In the genomic region with DNA sequence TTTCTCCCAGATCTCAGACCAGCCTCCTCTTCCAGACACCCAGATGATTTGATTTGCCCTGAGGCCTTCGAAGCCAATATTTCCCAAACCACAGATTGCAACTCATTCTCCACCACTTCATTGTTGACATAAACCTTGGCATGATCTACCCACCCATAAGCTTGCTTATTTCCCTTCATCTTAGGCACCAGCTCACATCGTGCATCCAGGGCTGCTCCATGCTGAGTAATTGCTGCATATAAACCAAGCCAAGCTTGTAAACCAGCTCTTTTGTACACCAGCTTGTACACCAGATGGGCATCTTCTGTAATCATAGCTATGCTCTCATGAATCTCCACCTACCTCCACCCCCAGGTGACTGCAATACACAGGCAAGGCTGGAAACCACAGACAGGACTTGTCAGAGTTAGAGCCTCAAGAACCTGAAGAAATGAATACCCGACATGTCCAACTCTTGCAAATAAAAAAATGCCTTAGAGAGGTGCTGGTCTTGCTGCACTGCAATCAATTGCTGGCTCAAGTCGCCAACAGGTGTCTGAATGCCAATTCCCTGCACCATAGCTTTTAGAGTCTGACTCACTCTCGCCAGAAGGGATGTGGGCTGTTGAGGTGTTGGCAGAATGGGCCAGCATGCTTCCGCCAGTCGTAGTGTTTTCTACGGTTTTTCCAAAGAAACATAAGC, we compare ENCODE assay signal across 11 cellular contexts. TPM values are rescaled to one million over a fixed set of nuclear protein-coding genes. Genes with fewer than 3 reads are reported as not detected.
DNase-seq lines count a peak whose midpoint lies in the region; ATAC-seq and TF ChIP-seq lines count a peak whose summit lies in the region.
"Had no signal": no experiment of that assay in that cellular context is flagged by ENCODE, and none has a peak within 500 bp of the region (broad histone marks: within the 10 kb centered on the region; RNA-seq: fewer than 3 reads in every experiment).

No MANE protein-coding gene starts in this region.

- peak in 2 of 3 donors; percentile 33 to 74 for DNase-seq in CD4-positive, CD25-positive, alpha-beta regulatory T cell
- DNase-seq in NCI-H446 (lab: John Stamatoyannopoulos, UW) (peak; percentile 3 to 65), immature natural killer cell (peak; percentile 37 to 47 (median 39)), cortex of kidney (lab: John Stamatoyannopoulos, UW) (no peak), Caco-2 (no peak), iPS-NIHi11 (ENCODE audit: low spot score) (no peak)
- peak; percentile 28 for DNase-seq in activated T-helper 1 cell treated with anti-CD3 and anti-CD28 coated beads, Interleukin-12 subunit alpha, Interleukin-12 subunit beta, Interleukin-2, Interleukin-4 antibody, amounts not matched to agents 30 ng/mL and 10 ng/mL and 1 ng/mL, durations not matched to agents 14 hours and 24 hours and 36 hours (ENCODE audit: low spot score)
- DNase-seq: Calu3, NCI-H1105 had no signal

- H3K27ac Mint-ChIP-seq in CD4-positive, CD25-positive, alpha-beta regulatory T cell = peak overlapping the region; percentile 89 to 94 (median 90)
- peak overlapping the region; percentile 13 for H3K27ac Mint-ChIP-seq in activated T-helper 1 cell treated with anti-CD3 and anti-CD28 coated beads, Interleukin-12 subunit alpha, Interleukin-12 subunit beta, Interleukin-2, Interleukin-4 antibody, amounts not matched to agents 30 ng/mL and 10 ng/mL and 1 ng/mL, durations not matched to agents 14 hours and 24 hours and 36 hours
- H3K27ac Mint-ChIP-seq in immature natural killer cell = peak overlapping the region in 5 of 6 donors; percentile 7 to 73 (median 41)
- no peak overlapping the region for H3K27ac Mint-ChIP-seq in Caco-2 (ENCODE audit: unreplicated experiment)

- peaks cover 29 to 93% (median 69%) of the 10 kb centered on the region in 4 donors for H3K4me1 Mint-ChIP-seq in CD4-positive, CD25-positive, alpha-beta regulatory T cell
- peaks cover 79% of the 10 kb centered on the region for H3K4me1 Mint-ChIP-seq in activated T-helper 1 cell treated with anti-CD3 and anti-CD28 coated beads, Interleukin-12 subunit alpha, Interleukin-12 subunit beta, Interleukin-2, Interleukin-4 antibody, amounts not matched to agents 30 ng/mL and 10 ng/mL and 1 ng/mL, durations not matched to agents 14 hours and 24 hours and 36 hours (ENCODE audit: low read depth)
- H3K4me1 Mint-ChIP-seq in immature natural killer cell (peaks cover 65 to 72% of the 10 kb centered on the region in 2 donors), Caco-2 (ENCODE audit: low read depth, unreplicated experiment) (no peaks in the 10 kb centered on the region)

- H3K27ac ChIP-seq in CD4-positive, CD25-positive, alpha-beta regulatory T cell (ENCODE audit: insufficient read depth, low read length, poor library complexity, severe bottlenecking) = peak overlapping the region; percentile 81
- H3K27ac ChIP-seq: parathyroid adenoma had no signal

- TF ChIP-seq CTCF in Caco-2 (IDR thresholded peaks at IDR 0.05; ENCODE audit: insufficient read depth in 1 of 2, low read depth in 1 of 2, low read length in 1 of 2, severe bottlenecking in 1 of 2, unreplicated experiment in 1 of 2) = no peak

- BruUV-seq in Caco-2 (replicated peaks; lab: Mats Ljungman, UMichigan) = no TSS peak

- peaks cover 0 to 11% (median 2%) of the 10 kb centered on the region in 7 donors for H3K9me3 Mint-ChIP-seq in CD4-positive, CD25-positive, alpha-beta regulatory T cell
- H3K9me3 Mint-ChIP-seq in activated T-helper 1 cell treated with anti-CD3 and anti-CD28 coated beads, Interleukin-12 subunit alpha, Interleukin-12 subunit beta, Interleukin-2, Interleukin-4 antibody, amounts not matched to agents 30 ng/mL and 10 ng/mL and 1 ng/mL, durations not matched to agents 14 hours and 24 hours and 36 hours = peaks cover 15% of the 10 kb centered on the region
- peaks cover 0 to 5% (median 0%) of the 10 kb centered on the region in 6 donors for H3K9me3 Mint-ChIP-seq in immature natural killer cell
- H3K9me3 Mint-ChIP-seq in Caco-2 (ENCODE audit: unreplicated experiment) = peaks cover 15% of the 10 kb centered on the region

- peak overlapping the region; percentile 71 for H3K4me3 ChIP-seq in CD4-positive, CD25-positive, alpha-beta regulatory T cell (ENCODE audit: low read depth, low read length)
- H3K4me3 ChIP-seq in Caco-2 (ENCODE audit: low read depth, low read length) = no peak overlapping the region

- H3K9me3 ChIP-seq in CD4-positive, CD25-positive, alpha-beta regulatory T cell (ENCODE audit: control insufficient read depth in 2 of 2, low read length in 2 of 2) = peaks cover 0 to 3% of the 10 kb centered on the region in 2 experiments
- H3K9me3 ChIP-seq in Caco-2 = no peaks in the 10 kb centered on the region; the same call in 1 of the 2 replicates

- H3K4me1 ChIP-seq in CD4-positive, CD25-positive, alpha-beta regulatory T cell (ENCODE audit: control insufficient read depth, insufficient read depth, low read length, poor library complexity, severe bottlenecking) = peaks cover 72% of the 10 kb centered on the region
- H3K4me1 ChIP-seq in Caco-2 = no peaks in the 10 kb centered on the region
- H3K4me1 ChIP-seq: parathyroid adenoma had no signal

- peak; percentile 32 to 47 for ATAC-seq in CD4-positive, CD25-positive, alpha-beta regulatory T cell (ENCODE audit: low read depth in 2 of 2)
- no peak for ATAC-seq in HG03520 (IDR thresholded peaks at IDR 0.05; ENCODE audit: unreplicated experiment)

- peak overlapping the region; percentile 51 to 72 (median 64) for H3K4me3 Mint-ChIP-seq in CD4-positive, CD25-positive, alpha-beta regulatory T cell
- peak overlapping the region; percentile 61 for H3K4me3 Mint-ChIP-seq in activated T-helper 1 cell treated with anti-CD3 and anti-CD28 coated beads, Interleukin-12 subunit alpha, Interleukin-12 subunit beta, Interleukin-2, Interleukin-4 antibody, amounts not matched to agents 30 ng/mL and 10 ng/mL and 1 ng/mL, durations not matched to agents 14 hours and 24 hours and 36 hours
- H3K4me3 Mint-ChIP-seq in immature natural killer cell = peak overlapping the region; percentile 22 to 68 (median 56)
- no peak overlapping the region for H3K4me3 Mint-ChIP-seq in Caco-2 (ENCODE audit: unreplicated experiment)

- POLR2A ChIA-PET in Caco-2 (lab: Charles Lee) = no interaction called here

- H3K27me3 ChIP-seq in CD4-positive, CD25-positive, alpha-beta regulatory T cell (ENCODE audit: control insufficient read depth, insufficient read depth, low read length) = no peaks in the 10 kb centered on the region
- H3K27me3 ChIP-seq in Caco-2 (replicated peaks; ENCODE audit: control insufficient read depth, insufficient read depth, low read length) = no peaks in the 10 kb centered on the region; the same call in 1 of the 2 replicates

- no peaks in the 10 kb centered on the region for H3K36me3 ChIP-seq in CD4-positive, CD25-positive, alpha-beta regulatory T cell (ENCODE audit: control insufficient read depth, insufficient read depth, low read length)
- no peaks in the 10 kb centered on the region for H3K36me3 ChIP-seq in Caco-2 (ENCODE audit: control insufficient read depth, insufficient read depth, low read length)

- no peaks in the 10 kb centered on the region for H3K27me3 Mint-ChIP-seq in CD4-positive, CD25-positive, alpha-beta regulatory T cell
- H3K27me3 Mint-ChIP-seq in activated T-helper 1 cell treated with anti-CD3 and anti-CD28 coated beads, Interleukin-12 subunit alpha, Interleukin-12 subunit beta, Interleukin-2, Interleukin-4 antibody, amounts not matched to agents 30 ng/mL and 10 ng/mL and 1 ng/mL, durations not matched to agents 14 hours and 24 hours and 36 hours (ENCODE audit: insufficient read depth) = no peaks in the 10 kb centered on the region
- H3K27me3 Mint-ChIP-seq in immature natural killer cell (ENCODE audit: low read depth in 3 of 3) (peaks cover 1 to 3% (median 3%) of the 10 kb centered on the region in 3 donors), Caco-2 (ENCODE audit: insufficient read depth, unreplicated experiment) (peaks cover 12% of the 10 kb centered on the region)

- peaks cover 35% of the 10 kb centered on the region for H3K36me3 Mint-ChIP-seq in CD4-positive, CD25-positive, alpha-beta regulatory T cell
- peaks cover 43% of the 10 kb centered on the region for H3K36me3 Mint-ChIP-seq in activated T-helper 1 cell treated with anti-CD3 and anti-CD28 coated beads, Interleukin-12 subunit alpha, Interleukin-12 subunit beta, Interleukin-2, Interleukin-4 antibody, amounts not matched to agents 30 ng/mL and 10 ng/mL and 1 ng/mL, durations not matched to agents 14 hours and 24 hours and 36 hours (ENCODE audit: low read depth)
- H3K36me3 Mint-ChIP-seq in immature natural killer cell = peaks cover 0 to 8% (median 4%) of the 10 kb centered on the region in 3 donors
- H3K36me3 Mint-ChIP-seq in Caco-2 (ENCODE audit: insufficient read depth, unreplicated experiment) = no peaks in the 10 kb centered on the region

- intact Hi-C loops in activated T-helper 1 cell treated with anti-CD3 and anti-CD28 coated beads, Interleukin-12 subunit alpha, Interleukin-12 subunit beta, Interleukin-2, Interleukin-4 antibody, amounts not matched to agents 30 ng/mL and 10 ng/mL and 1 ng/mL, durations not matched to agents 14 hours and 24 hours and 36 hours (cut with micrococcal nuclease) = loop anchor here (2.0 kb wide), 1 partner anchor 31 kb away; a partner anchor contains a TSS
- intact Hi-C loops in Caco-2 (cut with micrococcal nuclease; ENCODE audit: unreplicated experiment) = no loop called here

- CTCF ChIA-PET in Caco-2 (lab: Charles Lee) = no interaction called here

RNA-seq across cellular contexts. Expression of a gene that starts 31.5 kb away (rescaled TPM):
- 48.8 TPM for total RNA-seq in CD4-positive, CD25-positive, alpha-beta regulatory T cell
- polyA plus RNA-seq in CD4-positive, CD25-positive, alpha-beta regulatory T cell = 10 to 100 TPM; 32.9 to 41.2 (median 38.7) TPM
- total RNA-seq in activated T-helper 1 cell treated with anti-CD3 and anti-CD28 coated beads, Interleukin-12 subunit alpha, Interleukin-12 subunit beta, Interleukin-2, Interleukin-4 antibody, amounts not matched to agents 30 ng/mL and 10 ng/mL and 1 ng/mL, durations not matched to agents 14 hours and 24 hours and 36 hours = 62.1 and 62.2 TPM in 2 replicates
- polyA plus RNA-seq in immature natural killer cell = 1 to 10 TPM in 1 of 3 donors, under 1 TPM in 1, not detected in 1; 0.66 to 3.0 TPM
- 1.3 and 1.4 TPM in 2 replicates for total RNA-seq in Caco-2 (2022)

RNA-seq across cellular contexts. Expression of a gene that starts 56.0 kb away (rescaled TPM):
- 2,468 TPM for total RNA-seq in CD4-positive, CD25-positive, alpha-beta regulatory T cell
- over 10,000 TPM in 1 of 4 donors, 1,000 to 10,000 TPM in 3; 7,086 to 10,693 (median 8,015) TPM for polyA plus RNA-seq in CD4-positive, CD25-positive, alpha-beta regulatory T cell
- 2,415 and 2,510 TPM in 2 replicates for total RNA-seq in activated T-helper 1 cell treated with anti-CD3 and anti-CD28 coated beads, Interleukin-12 subunit alpha, Interleukin-12 subunit beta, Interleukin-2, Interleukin-4 antibody, amounts not matched to agents 30 ng/mL and 10 ng/mL and 1 ng/mL, durations not matched to agents 14 hours and 24 hours and 36 hours
- polyA plus RNA-seq in immature natural killer cell = 1,000 to 10,000 TPM; 4,386 to 7,531 (median 5,397) TPM
- total RNA-seq in Caco-2 (2022) = 1,258 and 1,458 TPM in 2 replicates

Comparison
In these comparisons a context has a peak if more than half of its experiments do, and no peak if none do; other contexts are left out.
1. DNase-seq: peak in CD4-positive, CD25-positive, alpha-beta regulatory T cell (2 of 3), NCI-H446 (2 of 2), activated T-helper 1 cell treated with anti-CD3 and anti-CD28 coated beads, Interleukin-12 subunit alpha, Interleukin-12 subunit beta, Interleukin-2, Interleukin-4 antibody, amounts not matched to agents 30 ng/mL and 10 ng/mL and 1 ng/mL, durations not matched to agents 14 hours and 24 hours and 36 hours (single experiment) and immature natural killer cell (3 of 3); none in cortex of kidney (single experiment), Caco-2 (0 of 2) and iPS-NIHi11 (single experiment).
2. RNA of a gene that starts 31.5 kb away (total RNA-seq): 62.1 to 62.2 TPM in activated T-helper 1 cell treated with anti-CD3 and anti-CD28 coated beads, Interleukin-12 subunit alpha, Interleukin-12 subunit beta, Interleukin-2, Interleukin-4 antibody, amounts not matched to agents 30 ng/mL and 10 ng/mL and 1 ng/mL, durations not matched to agents 14 hours and 24 hours and 36 hours and 48.8 TPM in CD4-positive, CD25-positive, alpha-beta regulatory T cell (single experiment); 1.3 to 1.4 TPM in Caco-2; every median in the first group is over 10 times any median in the second.